14 cellular contexts compared by ENCODE assay signal in the genomic region with DNA sequence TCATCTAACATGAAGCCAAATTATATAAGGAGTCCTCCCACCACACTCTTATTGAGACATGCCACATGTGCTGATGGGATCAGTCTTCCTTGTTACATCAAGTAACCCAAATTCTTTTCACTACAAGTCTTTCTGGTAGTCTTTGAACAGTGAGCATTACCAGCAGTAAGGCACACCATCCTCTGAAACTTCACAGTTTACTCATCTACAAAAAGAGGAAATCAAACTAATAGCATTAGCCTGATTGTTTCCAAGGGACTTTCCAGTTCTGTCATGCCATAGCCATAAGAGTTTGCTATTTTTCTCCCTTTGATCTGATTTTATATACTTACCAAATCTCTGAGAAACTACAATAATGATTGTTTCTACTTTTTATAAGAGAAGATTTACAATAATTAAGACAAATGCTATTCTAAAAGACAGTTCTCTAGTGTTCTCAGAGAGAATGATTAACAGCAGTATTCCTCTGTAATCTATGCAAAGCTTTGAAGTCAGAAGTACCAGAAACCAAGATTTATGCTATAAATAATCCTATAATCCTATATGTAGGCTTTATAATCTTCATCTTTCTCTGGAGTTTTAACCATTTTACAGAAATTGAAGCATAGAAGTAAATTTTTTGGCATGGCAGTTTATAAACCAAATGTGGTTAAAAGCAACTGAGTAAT.
DNase-seq lines count a peak whose midpoint lies in the region; ATAC-seq, FAIRE-seq and TF ChIP-seq lines count a peak whose summit lies in the region.
"Had no signal": no experiment of that assay in that cellular context is flagged by ENCODE, and none has a peak within 500 bp of the region (broad histone marks: within the 10 kb centered on the region; RNA-seq: fewer than 3 reads in every experiment).

No MANE protein-coding gene starts in this region.

- H3K36me3 ChIP-seq in heart right ventricle (no peaks in the 10 kb centered on the region), lower lobe of right lung (no peaks in the 10 kb centered on the region)

- no peak for TF ChIP-seq CTCF in heart right ventricle (IDR thresholded peaks at IDR 0.05)
- no peak for TF ChIP-seq CTCF in lower lobe of right lung (IDR thresholded peaks at IDR 0.05)

- peak; percentile 51; the same call in 1 of the 2 replicates for TF ChIP-seq POLR2A in GM12892 (IDR thresholded peaks at IDR 0.05; ENCODE audit: low read depth, low read length)

- ATAC-seq in GM19397 (IDR thresholded peaks at IDR 0.05; ENCODE audit: unreplicated experiment), result peak; percentile 98
- ATAC-seq in HG02798 (IDR thresholded peaks at IDR 0.05; ENCODE audit: poor library complexity, unreplicated experiment), result peak; percentile 98
- ATAC-seq in HG03460 (IDR thresholded peaks at IDR 0.05; ENCODE audit: unreplicated experiment), result peak; percentile 99
- no peak for ATAC-seq in heart right ventricle
- ATAC-seq in lower lobe of right lung, result no peak
- ATAC-seq: Panc1; stimulated activated effector memory CD8-positive, alpha-beta T cell treated with anti-CD3 and anti-CD28 coated beads, Interleukin-12 subunit alpha, Interleukin-12 subunit beta, amount 100 ng/mL, for 72 hours had no signal

- intact Hi-C loops in heart right ventricle (cut with DNase I), result no loop called here
- intact Hi-C loops in lower lobe of right lung (cut with DNase I), result no loop called here

- DNase-seq in GM12892 (ENCODE audit: insufficient read length) (no peak), NCI-H1694 treated with DMSO at 0.1 percent for 48 hours (lab: John Stamatoyannopoulos, UW) (no peak), heart right ventricle (no peak), amygdala (lab: John Stamatoyannopoulos, UW) (no peak), lower lobe of right lung (no peak)
- DNase-seq: kidney; NCI-H1105; stimulated activated CD4-positive, alpha-beta T cell treated with anti-CD3 and anti-CD28 coated beads, Interleukin-15, amount 100 ng/mL, for 24 hours had no signal

- H3K4me1 ChIP-seq in heart right ventricle (no peaks in the 10 kb centered on the region), lower lobe of right lung (no peaks in the 10 kb centered on the region)

- H3K4me3 ChIP-seq in heart right ventricle (no peak overlapping the region), lower lobe of right lung (no peak overlapping the region)

- H3K27me3 ChIP-seq in heart right ventricle, result peaks cover 0 to 4% (median 0%) of the 10 kb centered on the region in 7 donors
- H3K27me3 ChIP-seq in lower lobe of right lung (ENCODE audit: low read depth), result no peaks in the 10 kb centered on the region

- peak; percentile 53 for FAIRE-seq in GM12892 (lab: Jason Lieb, UNC)
- FAIRE-seq: kidney, TTC549 had no signal

- H3K9me3 ChIP-seq in heart right ventricle (no peaks in the 10 kb centered on the region), lower lobe of right lung (no peaks in the 10 kb centered on the region)

- no peak overlapping the region for H3K27ac ChIP-seq in heart right ventricle
- no peak overlapping the region for H3K27ac ChIP-seq in lower lobe of right lung

Comparison
In these comparisons a context has a peak if more than half of its experiments do, and no peak if none do; other contexts are left out.
1. ATAC-seq: peak in GM19397 (single experiment), HG02798 (single experiment) and HG03460 (single experiment); none in heart right ventricle (0 of 8) and lower lobe of right lung (0 of 2).